In the genomic region with DNA sequence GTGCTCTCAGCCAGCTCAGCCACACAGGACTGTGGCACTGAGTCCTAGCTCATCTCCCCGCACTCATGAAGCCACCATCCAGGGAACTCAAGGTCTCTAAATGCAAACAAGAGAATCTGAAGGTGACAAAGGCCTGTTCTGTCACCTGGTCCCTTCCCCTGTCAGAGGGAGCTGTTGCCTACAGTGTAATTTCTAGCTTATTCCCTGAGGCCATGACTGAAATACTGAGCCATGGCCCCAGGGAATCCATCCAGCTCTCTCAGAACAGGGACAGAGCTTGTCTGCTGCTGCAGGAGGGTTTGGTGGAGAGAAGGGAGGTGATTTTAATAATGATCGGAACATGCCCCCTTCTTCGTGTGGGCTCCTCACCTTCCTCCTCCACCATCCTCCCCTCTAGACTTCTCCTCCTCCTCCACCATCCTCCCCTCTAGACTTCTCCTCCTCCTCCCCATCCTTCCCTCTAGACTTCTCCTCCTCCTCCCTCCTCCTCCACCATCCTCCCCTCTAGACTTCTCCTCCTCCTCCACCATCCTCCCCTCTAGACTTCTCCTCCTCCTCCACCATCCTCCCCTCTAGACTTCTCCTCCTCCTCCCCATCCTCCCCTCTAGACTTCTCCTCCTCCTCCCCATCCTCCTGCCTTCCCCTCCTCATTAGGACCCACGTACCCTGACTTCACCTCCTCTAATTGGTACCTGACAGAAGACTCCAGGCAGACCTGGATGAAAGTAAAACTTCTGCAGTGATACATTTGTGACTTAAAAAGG, we compare ENCODE assay signal across 8 cellular contexts.
DNase-seq lines count a peak whose midpoint lies in the region; ATAC-seq and TF ChIP-seq lines count a peak whose summit lies in the region.

No MANE protein-coding gene starts in this region.

- intact Hi-C loops in adrenal gland (cut with DNase I): no loop called here

- H3K4me1 ChIP-seq in adrenal gland (replicated peaks in 1 of 2): no peaks in the 10 kb centered on the region

- in situ Hi-C loops in ACHN (cut with HindIII; ENCODE audit: low pct_ligation_motif_present, low pct_unique_long_range_greater_than_20kb, low sequenced_read_pairs): no loop called here

- no peak overlapping the region for H3K27ac ChIP-seq in adrenal gland

- H3K36me3 ChIP-seq in adrenal gland (replicated peaks in 1 of 2): no peaks in the 10 kb centered on the region

- DNase-seq in ACHN (peak; percentile 9), GOT3 (lab: John Stamatoyannopoulos, UW) (peak; percentile 37), adrenal gland (peak in 4 of 7 donors; percentile 2 to 69 (median 52)), left kidney (ENCODE audit: low read depth, low spot score) (peak; percentile 79), NCI-H2081 treated with DMSO at 0.1 percent for 48 hours (lab: John Stamatoyannopoulos, UW) (no peak), NCI-H1092 (lab: John Stamatoyannopoulos, UW) (no peak), AML-193 (lab: John Stamatoyannopoulos, UW) (no peak)

- no peaks in the 10 kb centered on the region for H3K9me3 ChIP-seq in adrenal gland (replicated peaks in 1 of 3)

- no peak for ATAC-seq in HG02870 (IDR thresholded peaks at IDR 0.05; ENCODE audit: unreplicated experiment)

- no peaks in the 10 kb centered on the region for H3K27me3 ChIP-seq in adrenal gland

- TF ChIP-seq CTCF in adrenal gland (IDR thresholded peaks at IDR 0.05): no peak

- TF ChIP-seq POLR2A in adrenal gland (IDR thresholded peaks at IDR 0.05): no peak

- 58 to 76% (median 71%) methylated on average over 4 of the region's 4 CpGs for WGBS in adrenal gland, 4 donors

- H3K4me3 ChIP-seq in adrenal gland: no peak overlapping the region

Comparison
In these comparisons a context has a peak if more than half of its experiments do, and no peak if none do; other contexts are left out.
1. DNase-seq: peak in ACHN (single experiment), GOT3 (single experiment), adrenal gland (4 of 7) and left kidney (single experiment); none in NCI-H2081 treated with DMSO at 0.1 percent for 48 hours (single experiment), NCI-H1092 (single experiment) and AML-193 (0 of 2).